ENCODE assay signal across 19 cellular contexts in the genomic region with DNA sequence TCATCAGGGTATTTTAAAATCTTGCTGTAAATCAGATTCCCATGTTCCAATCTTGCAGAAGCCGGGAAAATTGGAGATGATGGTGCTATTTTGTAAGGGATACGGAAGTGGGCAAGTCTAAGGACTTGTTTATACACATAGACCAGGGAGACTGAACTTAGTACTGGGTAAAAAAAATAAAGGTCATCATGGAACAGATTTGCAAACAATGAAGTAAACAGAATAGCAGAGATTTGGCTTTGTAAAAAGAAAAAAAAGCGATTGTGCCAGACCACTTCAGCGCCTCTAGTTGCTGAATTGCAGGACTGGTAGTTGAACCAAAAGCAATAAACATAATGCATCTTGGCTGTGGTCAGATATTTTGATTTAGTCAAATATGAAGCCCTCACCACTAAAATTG.
A peak's percentile ranks its signal among the peaks of the same experiment; 100 is the strongest.
DNase-seq lines count a peak whose midpoint lies in the region; ATAC-seq, FAIRE-seq and TF ChIP-seq lines count a peak whose summit lies in the region.
"Had no signal": no experiment of that assay in that cellular context is flagged by ENCODE, and none has a peak within 500 bp of the region (broad histone marks: within the 10 kb centered on the region; RNA-seq: fewer than 3 reads in every experiment).

No MANE protein-coding gene starts in this region.

- DNase-seq in GM12892 (ENCODE audit: insufficient read length) (no peak), RWPE2 (ENCODE audit: low spot score) (no peak), fibroblast of gingiva (ENCODE audit: low read depth) (peak; percentile 52), left lobe of liver (ENCODE audit: low spot score) (no peak), D341Med (ENCODE audit: low spot score) (no peak), frontal cortex (ENCODE audit: low spot score in 2 of 2) (no peak), NCI-H748 treated with DMSO at 0.1 percent for 48 hours (lab: John Stamatoyannopoulos, UW) (no peak)
- DNase-seq: C1 segment of cervical spinal cord; Calu3; CD4-positive, alpha-beta memory T cell; COR-L47; DMS153; DND-41; GM23248; H7; HCEC 1CT had no signal

- H3K36me3 ChIP-seq in RWPE2 (ENCODE audit: low read depth): peaks cover 38% of the 10 kb centered on the region

- peak overlapping the region; percentile 89 for H3K27ac ChIP-seq in RWPE2 (ENCODE audit: poor library complexity, severe bottlenecking)
- H3K27ac ChIP-seq: GM23248 had no signal

- no peak overlapping the region for H3K4me3 ChIP-seq in RWPE2 (ENCODE audit: severe bottlenecking)
- H3K4me3 ChIP-seq: GM23248 had no signal

- peaks cover 42% of the 10 kb centered on the region for H3K4me1 ChIP-seq in RWPE2 (ENCODE audit: insufficient read depth, poor library complexity, severe bottlenecking)

- no peaks in the 10 kb centered on the region for H3K27me3 ChIP-seq in RWPE2 (ENCODE audit: insufficient read depth, poor library complexity, severe bottlenecking)

- no peaks in the 10 kb centered on the region for H3K9me3 ChIP-seq in RWPE2 (ENCODE audit: severe bottlenecking)

- TF ChIP-seq CTCF in RWPE2 (IDR thresholded peaks at IDR 0.05; ENCODE audit: poor library complexity, severe bottlenecking): no peak

- peak; percentile 9 for FAIRE-seq in GM12892 (lab: Jason Lieb, UNC)
- FAIRE-seq in frontal cortex (lab: Jason Lieb, UNC): no peak
- FAIRE-seq: G401.6, GM19239, H1 had no signal

- no peak for ATAC-seq in RWPE2 (ENCODE audit: low read depth)
- peak; percentile 76 for ATAC-seq in left lobe of liver

- TF ChIP-seq POLR2A in GM12892 (IDR thresholded peaks at IDR 0.05; ENCODE audit: low read depth, low read length): no peak
